Comparison of ENCODE assay signal across 8 cellular contexts in genomic region chr10:101120884-101121660, GRCh38. TPM values are rescaled to one million over a fixed set of nuclear protein-coding genes. Genes with fewer than 3 reads are reported as not detected.
A peak's percentile ranks its signal among the peaks of the same experiment; 100 is the strongest.
DNase-seq lines count a peak whose midpoint lies in the region; ATAC-seq and TF ChIP-seq lines count a peak whose summit lies in the region.

No MANE protein-coding gene starts in this region.

- H3K9me3 Mint-ChIP-seq in naive B cell: peaks cover 0 to 3% (median 0%) of the 10 kb centered on the region in 7 donors

- DNase-seq in NB4 (ENCODE audit: low read depth) (peak; percentile 48), colonic mucosa (peak; percentile 71), naive B cell (peak; percentile 38), putamen (ENCODE audit: low spot score) (no peak), iPS-NIHi7 (ENCODE audit: extremely low spot score) (no peak), NCI-H345 (lab: John Stamatoyannopoulos, UW) (no peak)

- ATAC-seq in naive B cell (ENCODE audit: low read depth in 2 of 2) (peak; percentile 90 to 91), GM21423 (IDR thresholded peaks at IDR 0.05; ENCODE audit: unreplicated experiment) (no peak)

- TF ChIP-seq CTCF in DOHH2 (IDR thresholded peaks at IDR 0.05; ENCODE audit: low read depth, low read length, poor library complexity, severe bottlenecking) (no peak), NB4 (IDR thresholded peaks at IDR 0.05; ENCODE audit: low read depth, low read length) (no peak), colonic mucosa (IDR thresholded peaks at IDR 0.05) (no peak)

- peaks cover 0 to 5% of the 10 kb centered on the region in 2 donors for H3K36me3 Mint-ChIP-seq in naive B cell

- H3K4me3 Mint-ChIP-seq in naive B cell: peak overlapping the region; percentile 89 to 99 (median 96)

- H3F3A ChIP-seq in DOHH2 (ENCODE audit: control insufficient read depth, insufficient read depth): no peaks in the 10 kb centered on the region

- H3K4me3 ChIP-seq in DOHH2 (ENCODE audit: low read length) (peak overlapping the region; percentile 29), NB4 (ENCODE audit: low read depth, low read length) (peak overlapping the region; percentile 54), colonic mucosa (peak overlapping the region; percentile 54)

- peak overlapping the region in 4 of 6 donors; percentile 63 to 97 (median 71) for H3K27ac Mint-ChIP-seq in naive B cell

- H3K9me3 ChIP-seq in DOHH2 (ENCODE audit: control insufficient read depth, insufficient read depth, low read length) (no peaks in the 10 kb centered on the region), colonic mucosa (no peaks in the 10 kb centered on the region)

- TF ChIP-seq POLR2A in NB4 (IDR thresholded peaks at IDR 0.05; ENCODE audit: extremely low read depth, insufficient read length): no peak

- H3K36me3 ChIP-seq in DOHH2 (ENCODE audit: control insufficient read depth, low read length): no peaks in the 10 kb centered on the region
- no peaks in the 10 kb centered on the region for H3K36me3 ChIP-seq in colonic mucosa

- no peaks in the 10 kb centered on the region for H4K20me1 ChIP-seq in DOHH2 (ENCODE audit: control insufficient read depth, insufficient read depth, low read depth, low read length)

- peaks cover 58 to 83% (median 71%) of the 10 kb centered on the region in 3 donors for H3K27me3 Mint-ChIP-seq in naive B cell

- H3K27ac ChIP-seq in DOHH2 (ENCODE audit: low read depth, low read length): no peak overlapping the region
- H3K27ac ChIP-seq in colonic mucosa: no peak overlapping the region

- peak overlapping the region; percentile 57 for H3K4me2 ChIP-seq in DOHH2 (ENCODE audit: low read length)

- intact Hi-C loops in colonic mucosa (cut with DNase I): no loop called here

- H3K79me2 ChIP-seq in DOHH2 (ENCODE audit: control insufficient read depth, low read length): no peaks in the 10 kb centered on the region

- H3K27me3 ChIP-seq in DOHH2 (ENCODE audit: control insufficient read depth, low read length) (peaks cover 65% of the 10 kb centered on the region), colonic mucosa (peaks cover 33% of the 10 kb centered on the region)

- no peaks in the 10 kb centered on the region for H3K9me2 ChIP-seq in DOHH2 (replicated peaks; ENCODE audit: control insufficient read depth, low read length)

- H3K4me1 ChIP-seq in DOHH2 (ENCODE audit: control insufficient read depth, low read length): peaks cover 12% of the 10 kb centered on the region
- H3K4me1 ChIP-seq in colonic mucosa: peaks cover 14% of the 10 kb centered on the region

- H3K9ac ChIP-seq in colonic mucosa (ENCODE audit: low read depth in 2 of 2, low read length in 2 of 2): peak overlapping the region; percentile 70 to 78

- H3K4me1 Mint-ChIP-seq in naive B cell: peaks cover 26 to 35% (median 34%) of the 10 kb centered on the region in 3 donors

RNA-seq across cellular contexts. Expression of gene TLX1, which starts 10.0 kb away (rescaled TPM):
- total RNA-seq in colonic mucosa: under 1 TPM; 0.21 to 0.52 TPM
- polyA plus RNA-seq in naive B cell (ENCODE audit: low read depth in 6 of 6): not detected

RNA-seq across cellular contexts. Expression of gene KAZALD1, which starts 59.3 kb away (rescaled TPM):
- total RNA-seq in colonic mucosa: 10 to 100 TPM; 11.5 to 32.4 TPM
- not detected for polyA plus RNA-seq in naive B cell (ENCODE audit: low read depth in 6 of 6)

Comparison
In these comparisons a context has a peak if more than half of its experiments do, and no peak if none do; other contexts are left out.
1. DNase-seq: peak in NB4 (single experiment), colonic mucosa (single experiment) and naive B cell (single experiment); none in putamen (single experiment), iPS-NIHi7 (single experiment) and NCI-H345 (single experiment).
2. Peak in every context shown above with its lines, with median percentiles within 50 percentile points of each other: H3K4me3 ChIP-seq.